ENCODE assay signal across 11 cellular contexts in genomic region chr1:87224209-87224608, GRCh38.
A peak's percentile ranks its signal among the peaks of the same experiment; 100 is the strongest.
DNase-seq lines count a peak whose midpoint lies in the region; ATAC-seq, FAIRE-seq and TF ChIP-seq lines count a peak whose summit lies in the region.
"Had no signal": no experiment of that assay in that cellular context is flagged by ENCODE, and none has a peak within 500 bp of the region (broad histone marks: within the 10 kb centered on the region; RNA-seq: fewer than 3 reads in every experiment).

No MANE protein-coding gene starts in this region.

- DNase-seq in Calu3: peak; percentile 36
- peak; percentile 35 for DNase-seq in HTR-8/SVneo (ENCODE audit: insufficient read length, low spot score)
- peak; percentile 97 for DNase-seq in brain microvascular endothelial cell
- DNase-seq in non-pigmented ciliary epithelial cell (ENCODE audit: low read depth): peak; percentile 99
- DNase-seq in DMS79 treated with DMSO at 0.1 percent for 48 hours (lab: John Stamatoyannopoulos, UW): no peak
- no peak for DNase-seq in ascending aorta (ENCODE audit: low spot score in 2 of 2)
- no peak for DNase-seq in NCI-H510A (lab: John Stamatoyannopoulos, UW)
- DNase-seq: anterior cingulate cortex, NCI-H82, occipital lobe had no signal

- H3K27ac Mint-ChIP-seq in Calu3 (ENCODE audit: unreplicated experiment): peak overlapping the region; percentile 63

- no peak for FAIRE-seq in HTR-8/SVneo (lab: Jason Lieb, UNC)

- no peak for TF ChIP-seq CTCF in Calu3 (IDR thresholded peaks at IDR 0.05; ENCODE audit: unreplicated experiment)
- TF ChIP-seq CTCF in brain microvascular endothelial cell (IDR thresholded peaks at IDR 0.05; ENCODE audit: low read depth, low read length, missing control alignments): no peak
- TF ChIP-seq CTCF in ascending aorta (IDR thresholded peaks at IDR 0.05): no peak

- H3K9me3 Mint-ChIP-seq in Calu3 (ENCODE audit: low read depth, unreplicated experiment): no peaks in the 10 kb centered on the region

- no peak for ATAC-seq in HG02938 (IDR thresholded peaks at IDR 0.05; ENCODE audit: unreplicated experiment)

- peaks cover 6% of the 10 kb centered on the region for H3K36me3 Mint-ChIP-seq in Calu3 (ENCODE audit: insufficient read depth, unreplicated experiment)

- no peaks in the 10 kb centered on the region for H3K27me3 Mint-ChIP-seq in Calu3 (ENCODE audit: unreplicated experiment)

- no peak overlapping the region for H3K4me3 ChIP-seq in brain microvascular endothelial cell (ENCODE audit: low read depth, low read length)
- H3K4me3 ChIP-seq in ascending aorta: no peak overlapping the region

- H3K36me3 ChIP-seq in brain microvascular endothelial cell (replicated peaks) (no peaks in the 10 kb centered on the region), ascending aorta (no peaks in the 10 kb centered on the region)

- no TSS peak for BruUV-seq in Calu3 (replicated peaks; lab: Mats Ljungman, UMichigan)

- no peaks in the 10 kb centered on the region for H3K4me1 ChIP-seq in ascending aorta

- H3K9me3 ChIP-seq in ascending aorta: no peaks in the 10 kb centered on the region

- in situ Hi-C loops in brain microvascular endothelial cell (cut with HindIII; ENCODE audit: low pct_ligation_motif_present, low sequenced_read_pairs): no loop called here

- no peak overlapping the region for H3K4me3 Mint-ChIP-seq in Calu3 (ENCODE audit: low read depth, unreplicated experiment)

- CTCF ChIA-PET in Calu3 (lab: Charles Lee): interaction anchor here (0.6 to 0.9 kb wide), 3 partner anchors 25 to 891 kb away, joined by 3 read pairs; no protein-coding TSS in a partner anchor

- H3K4me1 Mint-ChIP-seq in Calu3 (ENCODE audit: low read depth, unreplicated experiment): peaks cover 51% of the 10 kb centered on the region

- H3K27me3 ChIP-seq in brain microvascular endothelial cell (replicated peaks): no peaks in the 10 kb centered on the region
- no peaks in the 10 kb centered on the region for H3K27me3 ChIP-seq in ascending aorta

- H3K27ac ChIP-seq in brain microvascular endothelial cell (peak overlapping the region; percentile 85), ascending aorta (no peak overlapping the region)

- intact Hi-C loops in Calu3 (cut with micrococcal nuclease; ENCODE audit: unreplicated experiment): no loop called here
- intact Hi-C loops in ascending aorta (cut with DNase I): no loop called here

Comparison
In these comparisons a context has a peak if more than half of its experiments do, and no peak if none do; other contexts are left out.
1. DNase-seq: peak in Calu3 (single experiment), HTR-8/SVneo (single experiment), brain microvascular endothelial cell (single experiment) and non-pigmented ciliary epithelial cell (single experiment); none in DMS79 treated with DMSO at 0.1 percent for 48 hours (single experiment), ascending aorta (0 of 2) and NCI-H510A (single experiment).